Comparison of ENCODE assay signal across 1 cellular context in the genomic region with DNA sequence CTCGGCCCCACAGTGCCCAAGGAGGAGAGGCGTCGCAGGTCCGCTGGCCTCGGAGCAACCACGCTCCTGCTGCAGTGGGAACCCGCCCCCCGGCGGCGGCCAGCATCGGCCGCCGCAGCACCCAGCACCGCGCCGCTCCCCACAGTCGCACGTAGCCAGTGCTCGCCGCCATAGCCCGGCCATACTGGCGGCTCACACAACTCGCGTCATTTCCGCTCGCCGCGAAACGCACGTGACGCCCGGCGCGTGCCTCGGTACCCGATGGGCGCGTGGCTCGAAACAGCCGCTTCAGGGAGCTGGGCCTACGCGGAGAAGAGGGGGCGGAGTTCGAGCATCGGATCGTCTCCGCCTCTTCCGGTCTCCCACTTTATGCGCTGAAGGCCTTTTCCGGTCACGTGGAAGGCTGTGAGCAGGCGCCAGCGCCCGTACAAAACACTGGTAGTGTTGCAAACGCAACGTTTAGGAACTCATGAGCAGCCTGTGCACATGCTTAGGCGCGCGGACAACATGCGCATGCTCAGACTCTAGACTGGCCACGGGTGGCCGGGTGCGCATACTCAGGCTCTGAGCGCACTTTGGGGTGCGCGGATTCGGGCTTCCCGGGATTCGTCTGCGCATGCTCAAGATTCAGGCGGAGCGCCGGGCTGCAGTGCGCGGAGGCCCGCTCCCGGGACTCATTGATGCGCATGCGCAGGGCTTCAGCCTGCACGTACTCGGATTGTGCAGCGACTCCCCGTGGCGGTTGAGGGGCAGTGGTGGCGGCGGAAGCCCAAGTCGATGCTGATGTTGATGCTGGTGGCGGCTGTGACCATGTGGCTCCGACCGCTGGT.
TF ChIP-seq lines count a peak whose summit lies in the region.

A gene with protein sequence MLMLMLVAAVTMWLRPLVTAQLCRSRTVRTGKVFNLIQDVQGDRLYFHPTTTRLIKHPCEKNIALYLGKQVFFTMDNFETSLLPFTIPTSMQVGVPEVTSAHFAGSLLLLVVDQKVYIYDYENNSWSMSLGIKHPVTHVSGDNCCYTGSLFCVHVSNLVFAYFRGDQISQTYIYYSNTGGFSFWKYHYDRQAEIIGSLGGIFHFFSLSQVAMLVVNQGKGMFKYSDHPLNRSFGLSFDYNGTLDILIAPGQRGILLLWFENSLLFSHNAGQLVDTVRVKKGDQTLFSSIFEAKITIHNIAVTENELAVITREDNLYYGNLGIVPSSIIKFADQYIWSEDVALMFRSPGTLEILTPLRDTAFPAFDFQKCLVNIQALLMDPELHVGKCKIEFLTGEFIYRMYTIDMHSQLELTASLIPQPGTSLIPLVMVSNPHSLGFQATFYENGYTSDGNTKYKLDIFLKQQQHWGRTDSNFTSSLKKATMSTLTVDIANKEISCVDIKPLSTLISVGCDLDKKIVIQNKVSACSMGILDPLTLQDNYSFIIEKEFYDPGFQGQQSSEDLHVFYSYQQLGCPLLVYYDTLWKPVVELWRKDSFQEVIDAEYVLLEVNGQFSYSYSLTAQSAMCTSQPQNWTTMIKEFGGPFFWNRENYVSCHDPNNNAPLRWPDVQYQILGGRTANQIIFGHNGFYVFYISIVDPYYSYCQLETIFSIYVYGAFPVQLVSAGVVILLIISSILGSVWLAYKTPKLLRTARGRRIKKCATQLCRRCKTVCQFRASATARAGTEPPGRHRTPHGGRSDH (plus strand): TSS at position 677 of the 830 bp plus-strand sequence. CDS start 101 bp downstream, at position 778.
A gene with protein sequence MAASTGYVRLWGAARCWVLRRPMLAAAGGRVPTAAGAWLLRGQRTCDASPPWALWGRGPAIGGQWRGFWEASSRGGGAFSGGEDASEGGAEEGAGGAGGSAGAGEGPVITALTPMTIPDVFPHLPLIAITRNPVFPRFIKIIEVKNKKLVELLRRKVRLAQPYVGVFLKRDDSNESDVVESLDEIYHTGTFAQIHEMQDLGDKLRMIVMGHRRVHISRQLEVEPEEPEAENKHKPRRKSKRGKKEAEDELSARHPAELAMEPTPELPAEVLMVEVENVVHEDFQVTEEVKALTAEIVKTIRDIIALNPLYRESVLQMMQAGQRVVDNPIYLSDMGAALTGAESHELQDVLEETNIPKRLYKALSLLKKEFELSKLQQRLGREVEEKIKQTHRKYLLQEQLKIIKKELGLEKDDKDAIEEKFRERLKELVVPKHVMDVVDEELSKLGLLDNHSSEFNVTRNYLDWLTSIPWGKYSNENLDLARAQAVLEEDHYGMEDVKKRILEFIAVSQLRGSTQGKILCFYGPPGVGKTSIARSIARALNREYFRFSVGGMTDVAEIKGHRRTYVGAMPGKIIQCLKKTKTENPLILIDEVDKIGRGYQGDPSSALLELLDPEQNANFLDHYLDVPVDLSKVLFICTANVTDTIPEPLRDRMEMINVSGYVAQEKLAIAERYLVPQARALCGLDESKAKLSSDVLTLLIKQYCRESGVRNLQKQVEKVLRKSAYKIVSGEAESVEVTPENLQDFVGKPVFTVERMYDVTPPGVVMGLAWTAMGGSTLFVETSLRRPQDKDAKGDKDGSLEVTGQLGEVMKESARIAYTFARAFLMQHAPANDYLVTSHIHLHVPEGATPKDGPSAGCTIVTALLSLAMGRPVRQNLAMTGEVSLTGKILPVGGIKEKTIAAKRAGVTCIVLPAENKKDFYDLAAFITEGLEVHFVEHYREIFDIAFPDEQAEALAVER (minus strand): TSS at position 186 of the 830 bp plus-strand sequence. CDS start 14 bp downstream, at position 172.

TF ChIP-seq in K562, 482 proteins besides CTCF, POLR2A, EP300 and RAD21 (continued from another document and continues in another):
- TF ChIP-seq, protein P1, sequence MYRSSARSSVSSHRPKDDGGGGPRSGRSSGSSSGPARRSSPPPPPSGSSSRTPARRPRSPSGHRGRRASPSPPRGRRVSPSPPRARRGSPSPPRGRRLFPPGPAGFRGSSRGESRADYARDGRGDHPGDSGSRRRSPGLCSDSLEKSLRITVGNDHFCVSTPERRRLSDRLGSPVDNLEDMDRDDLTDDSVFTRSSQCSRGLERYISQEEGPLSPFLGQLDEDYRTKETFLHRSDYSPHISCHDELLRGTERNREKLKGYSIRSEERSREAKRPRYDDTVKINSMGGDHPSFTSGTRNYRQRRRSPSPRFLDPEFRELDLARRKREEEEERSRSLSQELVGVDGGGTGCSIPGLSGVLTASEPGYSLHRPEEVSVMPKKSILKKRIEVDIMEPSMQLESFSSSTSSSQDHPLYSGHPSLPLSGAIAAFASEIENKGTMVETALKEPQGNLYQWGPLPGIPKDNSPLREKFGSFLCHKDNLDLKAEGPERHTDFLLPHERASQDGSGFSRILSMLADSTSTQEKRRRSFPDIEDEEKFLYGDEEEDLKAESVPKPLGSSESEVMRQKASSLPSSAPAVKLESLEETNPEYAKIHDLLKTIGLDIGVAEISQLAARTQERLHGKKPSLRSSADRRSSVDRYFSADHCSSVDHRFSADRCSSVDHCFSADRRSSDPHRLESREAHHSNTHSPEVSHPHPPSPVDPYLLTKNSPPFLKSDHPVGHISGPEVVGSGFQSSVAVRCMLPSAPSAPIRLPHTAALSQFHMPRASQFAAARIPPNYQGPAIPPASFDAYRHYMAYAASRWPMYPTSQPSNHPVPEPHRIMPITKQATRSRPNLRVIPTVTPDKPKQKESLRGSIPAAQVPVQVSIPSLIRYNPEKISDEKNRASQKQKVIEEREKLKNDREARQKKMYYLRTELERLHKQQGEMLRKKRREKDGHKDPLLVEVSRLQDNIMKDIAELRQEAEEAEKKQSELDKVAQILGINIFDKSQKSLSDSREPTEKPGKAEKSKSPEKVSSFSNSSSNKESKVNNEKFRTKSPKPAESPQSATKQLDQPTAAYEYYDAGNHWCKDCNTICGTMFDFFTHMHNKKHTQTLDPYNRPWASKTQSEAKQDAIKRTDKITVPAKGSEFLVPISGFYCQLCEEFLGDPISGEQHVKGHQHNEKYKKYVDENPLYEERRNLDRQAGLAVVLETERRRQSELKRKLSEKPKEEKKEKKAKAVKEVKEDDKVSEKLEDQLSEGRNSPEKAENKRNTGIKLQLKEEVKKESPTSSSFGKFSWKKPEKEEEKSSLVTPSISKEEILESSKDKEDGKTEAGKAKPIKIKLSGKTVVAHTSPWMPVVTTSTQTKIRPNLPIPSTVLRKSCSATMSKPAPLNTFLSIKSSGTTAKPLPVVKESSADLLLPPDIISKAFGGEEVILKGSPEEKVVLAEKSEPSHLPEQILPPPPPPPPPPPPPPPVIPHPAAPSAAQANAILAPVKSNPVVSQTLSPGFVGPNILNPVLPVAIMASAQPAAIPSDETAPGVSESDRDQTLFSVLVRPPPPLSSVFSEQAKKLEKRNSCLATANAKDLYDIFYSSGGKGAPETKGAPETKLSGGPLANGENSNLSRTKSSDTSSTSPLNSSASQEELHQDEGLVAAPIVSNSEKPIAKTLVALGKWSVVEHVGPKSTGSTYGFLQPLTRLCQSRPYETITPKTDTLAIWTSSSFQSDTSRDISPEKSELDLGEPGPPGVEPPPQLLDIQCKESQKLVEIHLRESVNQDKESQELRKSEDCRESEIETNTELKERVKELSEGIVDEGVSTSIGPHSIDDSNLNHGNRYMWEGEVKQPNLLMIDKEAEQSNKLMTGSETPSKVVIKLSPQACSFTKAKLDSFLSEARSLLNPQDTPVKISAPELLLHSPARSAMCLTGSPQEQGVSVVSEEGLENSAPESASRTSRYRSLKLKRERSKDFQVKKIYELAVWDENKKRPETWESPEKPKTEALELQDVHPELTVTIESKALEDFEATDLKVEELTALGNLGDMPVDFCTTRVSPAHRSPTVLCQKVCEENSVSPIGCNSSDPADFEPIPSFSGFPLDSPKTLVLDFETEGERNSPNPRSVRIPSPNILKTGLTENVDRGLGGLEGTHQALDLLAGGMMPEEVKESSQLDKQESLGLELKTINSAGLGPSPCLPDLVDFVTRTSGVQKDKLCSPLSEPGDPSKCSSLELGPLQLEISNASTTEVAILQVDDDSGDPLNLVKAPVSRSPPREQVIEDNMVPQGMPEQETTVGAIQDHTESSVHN (IDR thresholded peaks at IDR 0.05; ENCODE audit: borderline replicate concordance in 1 of 2, low read depth in 1 of 2): peak in 1 of 2 experiments; percentile 69; a peak in 2 of 4 replicates
- TF ChIP-seq XRCC4 (IDR thresholded peaks at IDR 0.05; ENCODE audit: extremely low read depth, insufficient read depth, insufficient read length) (no peak), CHD4 (IDR thresholded peaks at IDR 0.05; ENCODE audit: insufficient read depth, insufficient replicate concordance, low read depth, low read length, poor library complexity, severe bottlenecking) (no peak), NEUROD1 (IDR thresholded peaks at IDR 0.05; ENCODE audit: borderline replicate concordance, low read depth, low read length, partially characterized antibody) (peak; percentile 53), ZNF197 (CRISPR knock-in tag; IDR thresholded peaks at IDR 0.05; ENCODE audit: low read depth) (peak; percentile 15; the same call in 1 of the 2 replicates), ZNF695 (CRISPR knock-in tag; IDR thresholded peaks at IDR 0.05) (no peak), MEIS2 (IDR thresholded peaks at IDR 0.05; ENCODE audit: partially characterized antibody) (peak; percentile 98), NONO (IDR thresholded peaks at IDR 0.05; ENCODE audit: low read depth in 2 of 2, low read length in 1 of 2) (peak; percentile 11 to 88; a peak in 1 of 4 replicates), PHF8 (IDR thresholded peaks at IDR 0.05; ENCODE audit: borderline replicate concordance, low read length) (peak; percentile 81; the same call in 1 of the 2 replicates), ZNF311 (CRISPR knock-in tag; IDR thresholded peaks at IDR 0.05) (no peak), ZBED1 (IDR thresholded peaks at IDR 0.05) (no peak), ZC3H4 (CRISPR knock-in tag; IDR thresholded peaks at IDR 0.05; ENCODE audit: borderline replicate concordance) (no peak), NR2C2 (CRISPR knock-in tag; IDR thresholded peaks at IDR 0.05) (peak; percentile 63), NR2C2 (tag; IDR thresholded peaks at IDR 0.05) (peak; percentile 52; the same call in 1 of the 2 replicates), ZNF239 (CRISPR knock-in tag; IDR thresholded peaks at IDR 0.05) (peak; percentile 20; the same call in 1 of the 2 replicates), HEY1 (CRISPR knock-in tag; IDR thresholded peaks at IDR 0.05; ENCODE audit: borderline replicate concordance) (peak; percentile 77; the same call in 1 of the 2 replicates), MAFK (IDR thresholded peaks at IDR 0.05; ENCODE audit: low read length) (peak; percentile 23; the same call in 1 of the 2 replicates), ILK (tag; IDR thresholded peaks at IDR 0.05; ENCODE audit: borderline replicate concordance, low read depth) (no peak), NFYB (IDR thresholded peaks at IDR 0.05; ENCODE audit: extremely low read depth, insufficient read length) (no peak)
- TF ChIP-seq, protein P2, sequence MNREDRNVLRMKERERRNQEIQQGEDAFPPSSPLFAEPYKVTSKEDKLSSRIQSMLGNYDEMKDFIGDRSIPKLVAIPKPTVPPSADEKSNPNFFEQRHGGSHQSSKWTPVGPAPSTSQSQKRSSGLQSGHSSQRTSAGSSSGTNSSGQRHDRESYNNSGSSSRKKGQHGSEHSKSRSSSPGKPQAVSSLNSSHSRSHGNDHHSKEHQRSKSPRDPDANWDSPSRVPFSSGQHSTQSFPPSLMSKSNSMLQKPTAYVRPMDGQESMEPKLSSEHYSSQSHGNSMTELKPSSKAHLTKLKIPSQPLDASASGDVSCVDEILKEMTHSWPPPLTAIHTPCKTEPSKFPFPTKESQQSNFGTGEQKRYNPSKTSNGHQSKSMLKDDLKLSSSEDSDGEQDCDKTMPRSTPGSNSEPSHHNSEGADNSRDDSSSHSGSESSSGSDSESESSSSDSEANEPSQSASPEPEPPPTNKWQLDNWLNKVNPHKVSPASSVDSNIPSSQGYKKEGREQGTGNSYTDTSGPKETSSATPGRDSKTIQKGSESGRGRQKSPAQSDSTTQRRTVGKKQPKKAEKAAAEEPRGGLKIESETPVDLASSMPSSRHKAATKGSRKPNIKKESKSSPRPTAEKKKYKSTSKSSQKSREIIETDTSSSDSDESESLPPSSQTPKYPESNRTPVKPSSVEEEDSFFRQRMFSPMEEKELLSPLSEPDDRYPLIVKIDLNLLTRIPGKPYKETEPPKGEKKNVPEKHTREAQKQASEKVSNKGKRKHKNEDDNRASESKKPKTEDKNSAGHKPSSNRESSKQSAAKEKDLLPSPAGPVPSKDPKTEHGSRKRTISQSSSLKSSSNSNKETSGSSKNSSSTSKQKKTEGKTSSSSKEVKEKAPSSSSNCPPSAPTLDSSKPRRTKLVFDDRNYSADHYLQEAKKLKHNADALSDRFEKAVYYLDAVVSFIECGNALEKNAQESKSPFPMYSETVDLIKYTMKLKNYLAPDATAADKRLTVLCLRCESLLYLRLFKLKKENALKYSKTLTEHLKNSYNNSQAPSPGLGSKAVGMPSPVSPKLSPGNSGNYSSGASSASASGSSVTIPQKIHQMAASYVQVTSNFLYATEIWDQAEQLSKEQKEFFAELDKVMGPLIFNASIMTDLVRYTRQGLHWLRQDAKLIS (CRISPR knock-in tag; IDR thresholded peaks at IDR 0.05): peak; percentile 72; the same call in 1 of the 2 replicates
- TF ChIP-seq, protein P3, sequence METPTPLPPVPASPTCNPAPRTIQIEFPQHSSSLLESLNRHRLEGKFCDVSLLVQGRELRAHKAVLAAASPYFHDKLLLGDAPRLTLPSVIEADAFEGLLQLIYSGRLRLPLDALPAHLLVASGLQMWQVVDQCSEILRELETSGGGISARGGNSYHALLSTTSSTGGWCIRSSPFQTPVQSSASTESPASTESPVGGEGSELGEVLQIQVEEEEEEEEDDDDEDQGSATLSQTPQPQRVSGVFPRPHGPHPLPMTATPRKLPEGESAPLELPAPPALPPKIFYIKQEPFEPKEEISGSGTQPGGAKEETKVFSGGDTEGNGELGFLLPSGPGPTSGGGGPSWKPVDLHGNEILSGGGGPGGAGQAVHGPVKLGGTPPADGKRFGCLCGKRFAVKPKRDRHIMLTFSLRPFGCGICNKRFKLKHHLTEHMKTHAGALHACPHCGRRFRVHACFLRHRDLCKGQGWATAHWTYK (CRISPR knock-in tag; IDR thresholded peaks at IDR 0.05): peak; percentile 27; the same call in 1 of the 2 replicates
- TF ChIP-seq, protein P4, sequence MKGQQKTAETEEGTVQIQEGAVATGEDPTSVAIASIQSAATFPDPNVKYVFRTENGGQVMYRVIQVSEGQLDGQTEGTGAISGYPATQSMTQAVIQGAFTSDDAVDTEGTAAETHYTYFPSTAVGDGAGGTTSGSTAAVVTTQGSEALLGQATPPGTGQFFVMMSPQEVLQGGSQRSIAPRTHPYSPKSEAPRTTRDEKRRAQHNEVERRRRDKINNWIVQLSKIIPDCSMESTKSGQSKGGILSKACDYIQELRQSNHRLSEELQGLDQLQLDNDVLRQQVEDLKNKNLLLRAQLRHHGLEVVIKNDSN (CRISPR knock-in tag; IDR thresholded peaks at IDR 0.05): peak; percentile 97
- TF ChIP-seq, protein P5, sequence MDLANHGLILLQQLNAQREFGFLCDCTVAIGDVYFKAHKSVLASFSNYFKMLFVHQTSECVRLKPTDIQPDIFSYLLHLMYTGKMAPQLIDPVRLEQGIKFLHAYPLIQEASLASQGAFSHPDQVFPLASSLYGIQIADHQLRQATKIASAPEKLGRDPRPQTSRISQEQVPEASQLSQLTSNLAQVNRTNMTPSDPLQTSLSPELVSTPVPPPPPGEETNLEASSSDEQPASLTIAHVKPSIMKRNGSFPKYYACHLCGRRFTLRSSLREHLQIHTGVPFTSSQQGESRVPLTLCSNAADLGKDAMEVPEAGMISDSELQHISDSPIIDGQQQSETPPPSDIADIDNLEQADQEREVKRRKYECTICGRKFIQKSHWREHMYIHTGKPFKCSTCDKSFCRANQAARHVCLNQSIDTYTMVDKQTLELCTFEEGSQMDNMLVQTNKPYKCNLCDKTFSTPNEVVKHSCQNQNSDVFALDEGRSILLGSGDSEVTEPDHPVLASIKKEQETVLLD (IDR thresholded peaks at IDR 0.05): peak; percentile 100
- TF ChIP-seq, protein P6, sequence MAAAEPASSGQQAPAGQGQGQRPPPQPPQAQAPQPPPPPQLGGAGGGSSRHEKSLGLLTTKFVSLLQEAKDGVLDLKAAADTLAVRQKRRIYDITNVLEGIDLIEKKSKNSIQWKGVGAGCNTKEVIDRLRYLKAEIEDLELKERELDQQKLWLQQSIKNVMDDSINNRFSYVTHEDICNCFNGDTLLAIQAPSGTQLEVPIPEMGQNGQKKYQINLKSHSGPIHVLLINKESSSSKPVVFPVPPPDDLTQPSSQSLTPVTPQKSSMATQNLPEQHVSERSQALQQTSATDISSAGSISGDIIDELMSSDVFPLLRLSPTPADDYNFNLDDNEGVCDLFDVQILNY (CRISPR knock-in tag; IDR thresholded peaks at IDR 0.05): peak; percentile 29; the same call in 1 of the 2 replicates
